Comparison of ENCODE assay signal across 1 cellular context in genomic region chr4:183797041-183797444, GRCh38.
TF ChIP-seq lines count a peak whose summit lies in the region.

No MANE protein-coding gene starts in this region.

TF ChIP-seq in HEK293, 187 proteins besides CTCF, POLR2A, EP300 and RAD21 (continued from another document):
- no peak for TF ChIP-seq ZNF521 (tag by site-specific recombination; IDR thresholded peaks at IDR 0.05)
- TF ChIP-seq ZBTB48 (tag by site-specific recombination; IDR thresholded peaks at IDR 0.05), result peak; percentile 47; the same call in 1 of the 2 replicates
- TF ChIP-seq ZEB2 (tag by site-specific recombination; IDR thresholded peaks at IDR 0.05), result peak; percentile 70
- TF ChIP-seq ZFP69B (tag by site-specific recombination; IDR thresholded peaks at IDR 0.05), result no peak
- TF ChIP-seq KLF8 (tag by site-specific recombination; IDR thresholded peaks at IDR 0.05), result peak; percentile 83; the same call in 1 of the 2 replicates
- TF ChIP-seq ZNF221 (tag by site-specific recombination; IDR thresholded peaks at IDR 0.05; ENCODE audit: borderline replicate concordance), result no peak
- peak; percentile 90 for TF ChIP-seq ZBTB20 (tag by site-specific recombination; IDR thresholded peaks at IDR 0.05)
- TF ChIP-seq PRDM10 (tag by site-specific recombination; IDR thresholded peaks at IDR 0.05), result peak; percentile 83
- no peak for TF ChIP-seq ZNF549 (tag by site-specific recombination; IDR thresholded peaks at IDR 0.05)
- peak; percentile 90 for TF ChIP-seq PATZ1 (tag by site-specific recombination; IDR thresholded peaks at IDR 0.05)
- no peak for TF ChIP-seq ZNF146 (tag by site-specific recombination; IDR thresholded peaks at IDR 0.05)
- TF ChIP-seq SP7 (tag by site-specific recombination; IDR thresholded peaks at IDR 0.05), result peak; percentile 48; the same call in 1 of the 2 replicates
- peak; percentile 82 for TF ChIP-seq EGR2 (tag by site-specific recombination; IDR thresholded peaks at IDR 0.05; ENCODE audit: low read depth)
- TF ChIP-seq ZNF341 (tag by site-specific recombination; IDR thresholded peaks at IDR 0.05; ENCODE audit: low read depth), result peak; percentile 91
- TF ChIP-seq ZNF747 (tag by site-specific recombination; IDR thresholded peaks at IDR 0.05), result no peak
- peak; percentile 20; the same call in 1 of the 2 replicates for TF ChIP-seq ZNF629 (tag by site-specific recombination; IDR thresholded peaks at IDR 0.05)
- TF ChIP-seq ZNF626 (tag by site-specific recombination; IDR thresholded peaks at IDR 0.05), result no peak
- no peak for TF ChIP-seq ZNF132 (tag by site-specific recombination; IDR thresholded peaks at IDR 0.05; ENCODE audit: borderline replicate concordance)
- peak; percentile 92 for TF ChIP-seq ZBTB8A (tag by site-specific recombination; IDR thresholded peaks at IDR 0.05)
- no peak for TF ChIP-seq ZNF121 (tag by site-specific recombination; IDR thresholded peaks at IDR 0.05)
- TF ChIP-seq ZNF211 (tag by site-specific recombination; IDR thresholded peaks at IDR 0.05; ENCODE audit: low read depth), result no peak
- TF ChIP-seq ZSCAN4 (tag by site-specific recombination; IDR thresholded peaks at IDR 0.05), result no peak
- TF ChIP-seq SCRT2 (tag by site-specific recombination; IDR thresholded peaks at IDR 0.05), result 0 out of 2 replicates have a peak, but pooled peaks have one; percentile 27
- TF ChIP-seq ZNF335 (tag by site-specific recombination; conservative IDR thresholded peaks at IDR 0.05), result peak; percentile 37
- peak; percentile 66 for TF ChIP-seq GLIS1 (tag by site-specific recombination; IDR thresholded peaks at IDR 0.05)
- no peak for TF ChIP-seq ELK4 (IDR thresholded peaks at IDR 0.05; ENCODE audit: borderline replicate concordance, low read depth, low read length)
- no peak for TF ChIP-seq ZNF623 (tag by site-specific recombination; IDR thresholded peaks at IDR 0.05)
- TF ChIP-seq ZNF202 (tag by site-specific recombination; IDR thresholded peaks at IDR 0.05; ENCODE audit: borderline replicate concordance), result 0 out of 2 replicates have a peak, but pooled peaks have one; percentile 29
- TF ChIP-seq ZNF513 (tag by site-specific recombination; IDR thresholded peaks at IDR 0.05), result no peak
- TF ChIP-seq ZNF473 (tag by site-specific recombination; IDR thresholded peaks at IDR 0.05), result no peak
- TF ChIP-seq ZNF600 (tag by site-specific recombination; IDR thresholded peaks at IDR 0.05), result peak; percentile 48
- TF ChIP-seq ZBTB10 (tag by site-specific recombination; IDR thresholded peaks at IDR 0.05), result peak; percentile 66; the same call in 1 of the 2 replicates
- no peak for TF ChIP-seq ZBTB21 (tag by site-specific recombination; IDR thresholded peaks at IDR 0.05)
- peak; percentile 91; the same call in 1 of the 2 replicates for TF ChIP-seq ZNF610 (tag by site-specific recombination; IDR thresholded peaks at IDR 0.05; ENCODE audit: borderline replicate concordance)
- TF ChIP-seq BCL11B (tag by site-specific recombination; IDR thresholded peaks at IDR 0.05; ENCODE audit: low read depth), result 0 out of 2 replicates have a peak, but pooled peaks have one; percentile 37
- no peak for TF ChIP-seq ZNF391 (tag by site-specific recombination; IDR thresholded peaks at IDR 0.05; ENCODE audit: borderline replicate concordance, low read depth)
- no peak for TF ChIP-seq ZNF184 (tag by site-specific recombination; IDR thresholded peaks at IDR 0.05)
- TF ChIP-seq SP2 (tag by site-specific recombination; IDR thresholded peaks at IDR 0.05), result peak; percentile 68
- no peak for TF ChIP-seq TRIM28 (IDR thresholded peaks at IDR 0.05; ENCODE audit: borderline replicate concordance, low read length)
- peak; percentile 97 for TF ChIP-seq GLIS2 (tag by site-specific recombination; IDR thresholded peaks at IDR 0.05)
- peak; percentile 89 for TF ChIP-seq SP3 (tag by site-specific recombination; IDR thresholded peaks at IDR 0.05)
- TF ChIP-seq HIC1 (tag by site-specific recombination; IDR thresholded peaks at IDR 0.05), result peak; percentile 52; the same call in 1 of the 2 replicates
- no peak for TF ChIP-seq OSR2 (tag by site-specific recombination; IDR thresholded peaks at IDR 0.05)
- TF ChIP-seq ZNF18 (tag by site-specific recombination; IDR thresholded peaks at IDR 0.05), result no peak
